In genomic region chr4:166042510-166043055, GRCh38 we compare ENCODE assay signal across 23 cellular contexts.
DNase-seq lines count a peak whose midpoint lies in the region; TF ChIP-seq lines count a peak whose summit lies in the region.
"Had no signal": no experiment of that assay in that cellular context is flagged by ENCODE, and none has a peak within 500 bp of the region (broad histone marks: within the 10 kb centered on the region; RNA-seq: fewer than 3 reads in every experiment).

No MANE protein-coding gene starts in this region.

- H2AFZ ChIP-seq in smooth muscle cell (ENCODE audit: low read depth): peak overlapping the region; percentile 8

- H3K36me3 ChIP-seq in MG63 (no peaks in the 10 kb centered on the region), smooth muscle cell (ENCODE audit: low read depth) (no peaks in the 10 kb centered on the region)
- H3K36me3 ChIP-seq: pancreas, tibial nerve had no signal

- DNase-seq in NCI-H524 (lab: John Stamatoyannopoulos, UW) (peak; percentile 0 to 2), NCI-H524 treated with DMSO at 0.1 percent for 48 hours (lab: John Stamatoyannopoulos, UW) (no peak), MG63 (peak; percentile 34), epithelial cell of esophagus (ENCODE audit: low read depth) (peak; percentile 6), smooth muscle cell (lab: John Stamatoyannopoulos, UW; ENCODE audit: unreplicated experiment) (no peak), GM19238 (ENCODE audit: insufficient read length, low spot score) (no peak), Kasumi-1 (lab: John Stamatoyannopoulos, UW) (no peak)
- DNase-seq in activated CD8-positive, alpha-beta memory T cell treated with anti-CD3 and anti-CD28 coated beads, Interleukin-2, amount 50 U/mL, for 48 hours: no peak
- DNase-seq: activated B cell treated with CpG ODN at 0.5 μM for 24 hours; activated CD4-positive, alpha-beta T cell treated with anti-CD3 and anti-CD28 coated beads, Interleukin-2, amount 50 U/mL, for 4 hours; activated naive CD8-positive, alpha-beta T cell treated with anti-CD3 and anti-CD28 coated beads for 36 hours; CD8-positive, alpha-beta memory T cell; cerebellar nuclear complex; DMS79 treated with DMSO at 0.1 percent for 48 hours; H7; NCI-H1092; NCI-H187 treated with DMSO at 0.1 percent for 48 hours; pancreas; stimulated activated naive CD8-positive, alpha-beta T cell treated with anti-CD3 and anti-CD28 coated beads, Interleukin-15, amount 100 ng/mL, for 72 hours; T-helper 9 cell had no signal

- WGBS in smooth muscle cell (ENCODE audit: low lambda C conversion rate): 30% methylated on average over 8 of the region's 8 CpGs

- H3F3A ChIP-seq in smooth muscle cell (ENCODE audit: low read depth): no peaks in the 10 kb centered on the region

- no peaks in the 10 kb centered on the region for H4K20me1 ChIP-seq in smooth muscle cell (ENCODE audit: low read depth)

- no peak overlapping the region for H3K9ac ChIP-seq in smooth muscle cell (ENCODE audit: low read depth)

- H3K27ac ChIP-seq in smooth muscle cell (ENCODE audit: low read depth): peak overlapping the region; percentile 22
- H3K27ac ChIP-seq: 22Rv1, pancreas, tibial nerve had no signal

- H3K27me3 ChIP-seq in MG63 (no peaks in the 10 kb centered on the region; the same call in none of the 2 replicates), smooth muscle cell (ENCODE audit: low read depth) (no peaks in the 10 kb centered on the region)
- H3K27me3 ChIP-seq: pancreas, tibial nerve had no signal

- H3K4me1 ChIP-seq in smooth muscle cell (ENCODE audit: low read depth): peaks cover 18% of the 10 kb centered on the region
- H3K4me1 ChIP-seq: pancreas, tibial nerve had no signal

- no peaks in the 10 kb centered on the region for H3K79me2 ChIP-seq in smooth muscle cell (ENCODE audit: low read depth)

- no peaks in the 10 kb centered on the region for H3K9me3 ChIP-seq in MG63
- H3K9me3 ChIP-seq in smooth muscle cell (replicated peaks; ENCODE audit: low read depth): no peaks in the 10 kb centered on the region
- H3K9me3 ChIP-seq: pancreas, tibial nerve had no signal

- peak overlapping the region; percentile 82 for H3K4me2 ChIP-seq in smooth muscle cell

- TF ChIP-seq CTCF in epithelial cell of esophagus (IDR thresholded peaks at IDR 0.05; ENCODE audit: insufficient read depth, low read depth, low read length, missing control alignments) (no peak), smooth muscle cell (IDR thresholded peaks at IDR 0.05; ENCODE audit: borderline replicate concordance, insufficient read depth, poor library complexity, severe bottlenecking) (no peak)

- H3K4me3 ChIP-seq in MG63: peak overlapping the region; percentile 28; the same call in 1 of the 2 replicates
- H3K4me3 ChIP-seq in epithelial cell of esophagus (ENCODE audit: low read length): no peak overlapping the region
- H3K4me3 ChIP-seq in smooth muscle cell: peak overlapping the region; percentile 43
- H3K4me3 ChIP-seq: K562, pancreas had no signal

Comparison
In these comparisons a context has a peak if more than half of its experiments do, and no peak if none do; other contexts are left out.
1. DNase-seq: peak in NCI-H524 (2 of 2), MG63 (single experiment) and epithelial cell of esophagus (single experiment); none in NCI-H524 treated with DMSO at 0.1 percent for 48 hours (single experiment), smooth muscle cell (single experiment), GM19238 (single experiment), Kasumi-1 (0 of 2) and activated CD8-positive, alpha-beta memory T cell treated with anti-CD3 and anti-CD28 coated beads, Interleukin-2, amount 50 U/mL, for 48 hours (single experiment).